Comparison of ENCODE assay signal across 8 cellular contexts in genomic region chr12:115916910-115917668, GRCh38.
DNase-seq lines count a peak whose midpoint lies in the region; ATAC-seq, FAIRE-seq and TF ChIP-seq lines count a peak whose summit lies in the region.

No MANE protein-coding gene starts in this region.

- H3K9me3 ChIP-seq in OCI-LY7 (ENCODE audit: low read length) = no peaks in the 10 kb centered on the region
- H3K9me3 ChIP-seq in pancreas = no peaks in the 10 kb centered on the region

- TF ChIP-seq POLR2A in GM12891 (IDR thresholded peaks at IDR 0.05; ENCODE audit: low read depth, low read length) = no peak

- H3K4me2 ChIP-seq in OCI-LY7 (ENCODE audit: low read length) = no peak overlapping the region

- H2AFZ ChIP-seq in OCI-LY7 (ENCODE audit: low read length) = no peak overlapping the region

- no peak overlapping the region for H3K27ac ChIP-seq in OCI-LY7 (ENCODE audit: low read depth, low read length, poor library complexity, severe bottlenecking)
- H3K27ac ChIP-seq in pancreas = no peak overlapping the region

- H3K27ac Mint-ChIP-seq in type B pancreatic cell = peak overlapping the region; percentile 70

- no TSS peak for BruUV-seq in OCI-LY7 (replicated peaks; lab: Mats Ljungman, UMichigan)

- POLR2A ChIA-PET in OCI-LY7 (lab: Charles Lee) = no interaction called here

- H3K4me1 Mint-ChIP-seq in type B pancreatic cell (ENCODE audit: unreplicated experiment) = peaks cover 3% of the 10 kb centered on the region

- ATAC-seq in HG03342 (IDR thresholded peaks at IDR 0.05; ENCODE audit: unreplicated experiment) = peak; percentile 67
- peak; percentile 97 to 100 (median 99) for ATAC-seq in pancreas
- no peak for ATAC-seq in HG03108 (IDR thresholded peaks at IDR 0.05; ENCODE audit: unreplicated experiment)

- FAIRE-seq in GM12891 (lab: Jason Lieb, UNC) (peak; percentile 97), pancreas (lab: Jason Lieb, UNC) (no peak)

- CTCF ChIA-PET in OCI-LY7 (lab: Charles Lee; ENCODE audit: unreplicated experiment) = no interaction called here

- H4K20me1 ChIP-seq in OCI-LY7 (ENCODE audit: insufficient read depth, low read length) = no peaks in the 10 kb centered on the region

- WGBS in pancreas, 2 donors = 3% methylated on average over 37 to 57 of the region's 57 CpGs

- H3K79me2 ChIP-seq in OCI-LY7 (ENCODE audit: insufficient read depth, low read depth, low read length) = no peaks in the 10 kb centered on the region

- no peaks in the 10 kb centered on the region; the same call in 1 of the 2 replicates for H3K9me2 ChIP-seq in OCI-LY7 (ENCODE audit: insufficient read depth, low read length)

- H3K4me3 Mint-ChIP-seq in type B pancreatic cell = peak overlapping the region; percentile 78

- TF ChIP-seq CTCF in OCI-LY7 (conservative IDR thresholded peaks at IDR 0.05; ENCODE audit: low read length) (peak; percentile 81), pancreas (IDR thresholded peaks at IDR 0.05) (peak; percentile 92 to 96 (median 96)), type B pancreatic cell (conservative IDR thresholded peaks at IDR 0.05) (peak; percentile 98)

- peaks cover 39% of the 10 kb centered on the region for H3K27me3 Mint-ChIP-seq in type B pancreatic cell

- peaks cover 0 to 3% (median 1%) of the 10 kb centered on the region in 4 donors for H3K27me3 ChIP-seq in pancreas

- no peak overlapping the region for H3K4me3 ChIP-seq in OCI-LY7 (ENCODE audit: low read depth, low read length, poor library complexity, severe bottlenecking)
- peak overlapping the region in 2 of 4 donors; percentile 26 to 32 for H3K4me3 ChIP-seq in pancreas

- H3K4me1 ChIP-seq in OCI-LY7 (ENCODE audit: insufficient read depth, low read length, poor library complexity, severe bottlenecking) (no peaks in the 10 kb centered on the region), pancreas (no peaks in the 10 kb centered on the region)

- no peaks in the 10 kb centered on the region for H3K36me3 Mint-ChIP-seq in type B pancreatic cell

- intact Hi-C loops in OCI-LY7 (cut with micrococcal nuclease; ENCODE audit: unreplicated experiment) = no loop called here
- intact Hi-C loops in head of caudate nucleus (cut with DNase I) = loop anchor here (5.0 kb wide), 1 partner anchor 1255 kb away; no protein-coding TSS in a partner anchor
- intact Hi-C loops in pancreas (cut with DNase I) = loop anchor here in 2 of 3 donors (5.0 to 10.0 kb wide), 2 partner anchors 1250 to 1262 kb away; no protein-coding TSS in a partner anchor

- H3K36me3 ChIP-seq in OCI-LY7 (ENCODE audit: insufficient read depth, low read length) (no peaks in the 10 kb centered on the region), pancreas (no peaks in the 10 kb centered on the region)

- H3K9me3 Mint-ChIP-seq in type B pancreatic cell = peaks cover 3% of the 10 kb centered on the region

- DNase-seq in GM12891 (ENCODE audit: insufficient read length, low spot score) (peak; percentile 76), OCI-LY7 (ENCODE audit: low spot score) (peak; percentile 16), head of caudate nucleus (peak; percentile 35 to 87 (median 69)), pancreas (peak; percentile 48 to 96 (median 83)), type B pancreatic cell (ENCODE audit: extremely low spot score, unreplicated experiment) (peak; percentile 88)
- peak; percentile 59 for DNase-seq in activated effector memory CD4-positive, alpha-beta T cell treated with Interleukin-2 at 50 U/mL for 16 hours

TF ChIP-seq in GM12891, 5 proteins besides CTCF, POLR2A, EP300 and RAD21:
- no peak for TF ChIP-seq TAF1 (IDR thresholded peaks at IDR 0.05; ENCODE audit: low read depth, low read length)

Comparison
In these comparisons a context has a peak if more than half of its experiments do, and no peak if none do; other contexts are left out.
1. DNase-seq: peak in every context shown above with its lines; median percentile 88 in type B pancreatic cell; 83 in pancreas; 76 in GM12891; 69 in head of caudate nucleus; 59 in activated effector memory CD4-positive, alpha-beta T cell treated with Interleukin-2 at 50 U/mL for 16 hours; 16 in OCI-LY7.